In genomic region chr10:113337142-113337541, GRCh38 we compare ENCODE assay signal across 17 cellular contexts.
DNase-seq lines count a peak whose midpoint lies in the region; ATAC-seq and TF ChIP-seq lines count a peak whose summit lies in the region.
"Had no signal": no experiment of that assay in that cellular context is flagged by ENCODE, and none has a peak within 500 bp of the region (broad histone marks: within the 10 kb centered on the region; RNA-seq: fewer than 3 reads in every experiment).

No MANE protein-coding gene starts in this region.

- H2AFZ ChIP-seq in GM23248 = no peak overlapping the region
- H2AFZ ChIP-seq: GM23338 had no signal

- no peaks in the 10 kb centered on the region for H3K79me2 ChIP-seq in GM23248 (ENCODE audit: insufficient read depth)

- no peak for ATAC-seq in GM21381 (IDR thresholded peaks at IDR 0.05; ENCODE audit: unreplicated experiment)
- ATAC-seq: GM23338 had no signal

- DNase-seq in AG08395 (ENCODE audit: low spot score) (peak; percentile 31), GM23248 (peak; percentile 53), adipocyte (ENCODE audit: low read depth) (peak; percentile 49), fibroblast of villous mesenchyme (ENCODE audit: low read depth) (peak; percentile 4), pons (ENCODE audit: low spot score) (no peak)
- no peak for DNase-seq in activated CD4-positive, alpha-beta T cell treated with anti-CD3 and anti-CD28 coated beads, Interleukin-2, amount 50 U/mL, for 4 hours
- DNase-seq: BE2C; CD4-positive, alpha-beta memory T cell; DMS79; EL; H7; IMR-90; KBM-7 had no signal

- no peaks in the 10 kb centered on the region for H3K36me3 ChIP-seq in GM23248 (ENCODE audit: low read depth)
- no peaks in the 10 kb centered on the region for H3K36me3 ChIP-seq in adipocyte (ENCODE audit: control insufficient read depth, insufficient read depth, low read length, severe bottlenecking)
- H3K36me3 ChIP-seq: BE2C had no signal

- H3K9ac ChIP-seq in GM23248 (no peak overlapping the region), adipocyte (ENCODE audit: low read length) (no peak overlapping the region)

- no peaks in the 10 kb centered on the region for H3K9me2 ChIP-seq in GM23248 (ENCODE audit: insufficient read depth)

- H3K4me1 ChIP-seq in GM23248 (ENCODE audit: insufficient read depth) (peaks cover 14% of the 10 kb centered on the region; the same call in 1 of the 2 replicates), adipocyte (ENCODE audit: control insufficient read depth, insufficient read depth, low read length) (peaks cover 31% of the 10 kb centered on the region)

- in situ Hi-C loops in GM23248 (cut with MboI) = no loop called here

- no peak for TF ChIP-seq CTCF in fibroblast of villous mesenchyme (IDR thresholded peaks at IDR 0.05; ENCODE audit: insufficient read depth, low read depth, low read length)

- H3K9me3 ChIP-seq in GM23248 (ENCODE audit: low read depth) (no peaks in the 10 kb centered on the region), adipocyte (ENCODE audit: control insufficient read depth, low read length) (peaks cover 23% of the 10 kb centered on the region)
- H3K9me3 ChIP-seq: BE2C had no signal

- 38 to 62% methylated on average over 1 of the region's 1 CpG for WGBS in GM23248 (ENCODE audit: low coverage in 1 of 2, low lambda C conversion rate in 2 of 2, missing lambda C conversion rate in 2 of 2), 2 experiments

- H3K4me3 ChIP-seq in GM23248 = no peak overlapping the region
- H3K4me3 ChIP-seq in adipocyte (ENCODE audit: low read length) = no peak overlapping the region
- H3K4me3 ChIP-seq in fibroblast of villous mesenchyme (ENCODE audit: low read depth, low read length) = no peak overlapping the region
- H3K4me3 ChIP-seq: GM23338 had no signal

- peaks cover 18% of the 10 kb centered on the region for H3F3A ChIP-seq in GM23248 (ENCODE audit: insufficient read depth)

- no peaks in the 10 kb centered on the region for H4K20me1 ChIP-seq in GM23248 (ENCODE audit: insufficient read depth)

- H3K27ac ChIP-seq in GM23248 = no peak overlapping the region
- H3K27ac ChIP-seq: 22Rv1, C4-2B had no signal

- H3K4me2 ChIP-seq in GM23248 (ENCODE audit: unreplicated experiment) = peak overlapping the region; percentile 4
- H3K4me2 ChIP-seq: GM23338 had no signal

- H3K27me3 ChIP-seq in GM23248 (replicated peaks; ENCODE audit: insufficient read depth) (no peaks in the 10 kb centered on the region), adipocyte (replicated peaks; ENCODE audit: control insufficient read depth, insufficient read depth, low read length) (peaks cover 23% of the 10 kb centered on the region)
- H3K27me3 ChIP-seq: BE2C had no signal

Comparison
In these comparisons a context has a peak if more than half of its experiments do, and no peak if none do; other contexts are left out.
1. DNase-seq: peak in AG08395 (single experiment), GM23248 (single experiment), adipocyte (single experiment) and fibroblast of villous mesenchyme (single experiment); none in activated CD4-positive, alpha-beta T cell treated with anti-CD3 and anti-CD28 coated beads, Interleukin-2, amount 50 U/mL, for 4 hours (0 of 2) and pons (single experiment).